Comparison of ENCODE assay signal across 8 cellular contexts in the genomic region with DNA sequence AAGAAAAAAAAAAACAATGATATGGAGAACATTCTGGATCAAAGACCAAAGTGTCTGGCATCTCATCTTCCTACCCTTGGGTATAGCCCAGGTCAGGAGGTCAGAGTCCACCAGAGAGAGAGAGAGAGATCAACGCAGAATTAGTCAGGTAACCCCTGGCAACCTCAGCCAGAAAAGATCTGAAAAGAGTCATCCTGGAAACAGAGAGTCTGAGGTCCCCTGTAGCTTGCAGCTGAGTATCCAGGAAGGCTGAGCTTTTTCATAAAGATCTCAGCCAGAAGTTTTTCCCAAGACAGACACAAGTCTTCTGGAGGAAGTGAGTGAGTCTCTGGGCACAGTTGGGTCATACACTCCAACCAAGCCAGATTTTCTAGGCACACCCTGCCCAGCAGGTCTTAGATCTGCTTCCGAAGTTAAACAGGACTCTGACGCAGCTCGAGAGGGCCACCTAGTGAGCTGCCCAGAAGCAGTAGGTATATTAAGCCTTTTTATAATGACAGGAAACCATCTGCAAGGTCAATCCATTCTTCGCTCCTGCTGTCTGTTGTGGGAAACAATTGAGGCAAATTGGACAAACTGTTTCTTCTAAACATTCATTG. TPM values are rescaled to one million over a fixed set of nuclear protein-coding genes. Genes with fewer than 3 reads are reported as not detected.
DNase-seq lines count a peak whose midpoint lies in the region; ATAC-seq and TF ChIP-seq lines count a peak whose summit lies in the region.

No MANE protein-coding gene starts in this region.

- TF ChIP-seq RAD21 in liver (IDR thresholded peaks at IDR 0.05), result peak; percentile 81 to 87

- no peak overlapping the region for H3K9ac ChIP-seq in liver (ENCODE audit: low read depth in 1 of 2, low read length in 2 of 2)

- intact Hi-C loops in testis (cut with DNase I; ENCODE audit: low total_unique reads), result no loop called here

- H3K36me3 ChIP-seq in liver (ENCODE audit: control insufficient read depth in 4 of 4, insufficient read depth in 3 of 4, low read depth in 1 of 4, low read length in 3 of 4), result peaks cover 0 to 2% (median 0%) of the 10 kb centered on the region in 4 donors
- no peaks in the 10 kb centered on the region for H3K36me3 ChIP-seq in testis (ENCODE audit: low read depth, missing control alignments)

- H3K27ac ChIP-seq in liver (ENCODE audit: low read depth in 1 of 2, low read length in 2 of 2), result no peak overlapping the region
- H3K27ac ChIP-seq in testis, result no peak overlapping the region

- peak; percentile 61 for ATAC-seq in GM21526 (IDR thresholded peaks at IDR 0.05; ENCODE audit: low FRiP score, unreplicated experiment)
- ATAC-seq in HG02970 (IDR thresholded peaks at IDR 0.05; ENCODE audit: low FRiP score, unreplicated experiment), result no peak

- TF ChIP-seq CTCF in liver (IDR thresholded peaks at IDR 0.05; ENCODE audit: low read depth, low read length, missing input control), result peak; percentile 55
- TF ChIP-seq CTCF in testis (IDR thresholded peaks at IDR 0.05), result peak in 1 of 3 experiments; percentile 32

- H3K4me1 ChIP-seq in liver (ENCODE audit: control insufficient read depth in 4 of 4, insufficient read depth in 4 of 4, low read length in 3 of 4), result no peaks in the 10 kb centered on the region
- no peaks in the 10 kb centered on the region for H3K4me1 ChIP-seq in testis

- 9% methylated on average over 5 of the region's 5 CpGs for WGBS in liver
- WGBS in testis, 2 donors, result 7 to 45% methylated on average over 2 to 5 of the region's 5 CpGs

- H3K9me3 ChIP-seq in liver (ENCODE audit: control insufficient read depth in 4 of 4, low read length in 3 of 4), result no peaks in the 10 kb centered on the region
- no peaks in the 10 kb centered on the region for H3K9me3 ChIP-seq in testis

- no peak overlapping the region for H3K4me3 ChIP-seq in liver (ENCODE audit: low read depth in 1 of 3, low read length in 3 of 3)
- H3K4me3 ChIP-seq in testis, result no peak overlapping the region

- peaks cover 0 to 4% (median 0%) of the 10 kb centered on the region in 4 donors for H3K27me3 ChIP-seq in liver (ENCODE audit: control insufficient read depth in 4 of 4, insufficient read depth in 4 of 4, low read length in 3 of 4)
- H3K27me3 ChIP-seq in testis, result no peaks in the 10 kb centered on the region

- no peak for TF ChIP-seq POLR2A in testis (IDR thresholded peaks at IDR 0.05)

- DNase-seq in DMS114 treated with DMSO at 0.1 percent for 48 hours (lab: John Stamatoyannopoulos, UW; ENCODE audit: unreplicated experiment) (peak; percentile 11), NCI-H1105 treated with DMSO at 0.1 percent for 48 hours (lab: John Stamatoyannopoulos, UW) (peak; percentile 52), SKM-1 (lab: John Stamatoyannopoulos, UW; ENCODE audit: unreplicated experiment) (peak; percentile 22), dermis microvascular lymphatic vessel endothelial cell (ENCODE audit: low read depth in 2 of 2) (peak; percentile 60 to 86), testis (peak; percentile 48)

TF ChIP-seq in liver, 16 proteins besides CTCF, POLR2A, EP300 and RAD21:
- TF ChIP-seq TAF1 (conservative IDR thresholded peaks at IDR 0.05), result no peak
- no peak for TF ChIP-seq YY1 (IDR thresholded peaks at IDR 0.05)
- no peak for TF ChIP-seq FOXA1 (IDR thresholded peaks at IDR 0.05)
- no peak for TF ChIP-seq SP1 (IDR thresholded peaks at IDR 0.05)
- no peak for TF ChIP-seq REST (IDR thresholded peaks at IDR 0.05)
- TF ChIP-seq GABPA (IDR thresholded peaks at IDR 0.05 in 1 of 2, conservative IDR thresholded peaks at IDR 0.05 in 1 of 2), result no peak
- TF ChIP-seq NR2F2 (IDR thresholded peaks at IDR 0.05), result no peak
- TF ChIP-seq HNF4A (conservative IDR thresholded peaks at IDR 0.05), result no peak
- no peak for TF ChIP-seq MAX (IDR thresholded peaks at IDR 0.05)
- no peak for TF ChIP-seq ZBTB33 (IDR thresholded peaks at IDR 0.05)
- TF ChIP-seq HNF4G (IDR thresholded peaks at IDR 0.05), result no peak
- no peak for TF ChIP-seq JUND (IDR thresholded peaks at IDR 0.05)
- TF ChIP-seq EGR1 (IDR thresholded peaks at IDR 0.05; ENCODE audit: low read depth in 2 of 2), result no peak
TF ChIP-seq in liver: peak in this region for 0.

RNA-seq across cellular contexts. Expression of gene ACE2, which starts 35.7 kb away (rescaled TPM):
- total RNA-seq in dermis microvascular lymphatic vessel endothelial cell, result not detected in 2 replicates
- 1 to 10 TPM in 1 of 2 donors, under 1 TPM in 1; 0.67 to 4.1 TPM for total RNA-seq in liver
- polyA plus RNA-seq in liver, result under 1 TPM; 0.33 to 0.45 TPM
- total RNA-seq in testis, result 100 to 1,000 TPM; 116 to 119 TPM
- 78.9 TPM for polyA plus RNA-seq in testis (ENCODE audit: insufficient read depth, low read depth, low replicate concordance)

Comparison
In these comparisons a context has a peak if more than half of its experiments do, and no peak if none do; other contexts are left out.
1. DNase-seq: peak in every context shown above with its lines; median percentile 73 in dermis microvascular lymphatic vessel endothelial cell; 52 in NCI-H1105 treated with DMSO at 0.1 percent for 48 hours; 48 in testis; 22 in SKM-1; 11 in DMS114 treated with DMSO at 0.1 percent for 48 hours.
2. RNA of gene ACE2, which starts 35.7 kb away (total RNA-seq): 116 to 119 TPM in testis; 0.67 to 4.1 TPM in liver and not detected in dermis microvascular lymphatic vessel endothelial cell; every median in the first group is over 10 times any median in the second.